30 cellular contexts compared by ENCODE assay signal in the genomic region with DNA sequence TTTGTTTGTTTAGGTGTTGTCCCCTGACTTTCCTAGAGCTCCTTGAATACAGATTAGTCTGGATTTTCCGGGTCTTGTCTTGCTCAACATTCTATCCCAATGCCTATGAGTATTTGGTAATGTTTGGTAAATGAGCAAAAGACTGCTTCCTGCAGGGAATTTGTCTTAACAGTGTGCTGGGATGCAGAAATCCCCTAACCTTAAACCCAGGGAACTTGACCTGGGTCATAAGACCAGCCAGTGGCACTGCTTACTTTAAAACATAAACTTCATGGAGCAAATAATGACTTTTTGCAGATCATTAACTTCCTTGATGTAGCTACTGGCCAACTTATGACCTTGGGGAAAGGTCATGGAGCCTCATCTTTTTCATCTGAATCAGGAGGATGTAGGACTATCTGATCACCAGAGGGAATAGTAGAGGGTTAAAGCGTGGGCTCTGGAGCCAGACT. TPM values are rescaled to one million over a fixed set of nuclear protein-coding genes. Genes with fewer than 3 reads are reported as not detected.
DNase-seq lines count a peak whose midpoint lies in the region; ATAC-seq, FAIRE-seq and TF ChIP-seq lines count a peak whose summit lies in the region.
"Had no signal": no experiment of that assay in that cellular context is flagged by ENCODE, and none has a peak within 500 bp of the region (broad histone marks: within the 10 kb centered on the region; RNA-seq: fewer than 3 reads in every experiment).

No MANE protein-coding gene starts in this region.

- DNase-seq in K562 (ENCODE audit: extremely low read depth in 1 of 4, low spot score in 3 of 4) (no peak), kidney epithelial cell (ENCODE audit: low read depth) (peak; percentile 18), Right ventricle myocardium inferior (ENCODE audit: missing footprints) (no peak), NCI-H345 (lab: John Stamatoyannopoulos, UW) (no peak)
- DNase-seq in activated effector memory CD4-positive, alpha-beta T cell treated with Interleukin-2 at 50 U/mL for 16 hours: no peak
- DNase-seq: C1 segment of cervical spinal cord; CD4-positive, alpha-beta memory T cell; COR-L47; DMS 273 treated with DMSO at 0.1 percent for 48 hours; DMS79; EL; GF-D8; H9; HFFc6; KG1; MG63; NCI-H1105 treated with DMSO at 0.1 percent for 48 hours; NCI-H146; NCI-H1930; NCI-H2107; NCI-H446; NCI-H524 treated with DMSO at 0.1 percent for 48 hours; NCI-H774; NK-92 treated with Interleukin-12 subunit alpha and Interleukin-12 subunit beta, amount 100 ng/mL, for 24 hours; PC-3 had no signal

- H3K9ac ChIP-seq in K562 (ENCODE audit: insufficient read depth in 1 of 2, low read depth in 2 of 2, low read length in 2 of 2) (no peak overlapping the region), liver (ENCODE audit: low read depth in 1 of 2, low read length in 2 of 2) (no peak overlapping the region)

- ATAC-seq in K562: no peak
- no peak for ATAC-seq in HG02981 (IDR thresholded peaks at IDR 0.05; ENCODE audit: unreplicated experiment)
- no peak for ATAC-seq in Right ventricle myocardium inferior
- ATAC-seq: PC-3 had no signal

- H2AFZ ChIP-seq in K562 (ENCODE audit: low read depth, low read length): no peak overlapping the region

- BruUV-seq in K562 (replicated peaks; lab: Mats Ljungman, UMichigan): no TSS peak

- H3K4me3 ChIP-seq in K562: no peak overlapping the region
- H3K4me3 ChIP-seq in kidney epithelial cell (ENCODE audit: low read depth, low read length): no peak overlapping the region
- H3K4me3 ChIP-seq in liver (ENCODE audit: low read depth in 1 of 3, low read length in 3 of 3): no peak overlapping the region
- H3K4me3 ChIP-seq: MG63, SJSA1 had no signal

- no peak for FAIRE-seq in K562 (lab: Jason Lieb, UNC)
- FAIRE-seq: GM12891, HTR-8/SVneo had no signal

- H3K27me3 ChIP-seq in K562 (ENCODE audit: control insufficient read depth in 2 of 2, insufficient read depth in 2 of 2, low read length in 2 of 2): no peaks in the 10 kb centered on the region
- H3K27me3 ChIP-seq in kidney epithelial cell (ENCODE audit: control insufficient read depth, insufficient read depth, low read length): no peaks in the 10 kb centered on the region
- no peaks in the 10 kb centered on the region for H3K27me3 ChIP-seq in liver (ENCODE audit: control insufficient read depth in 4 of 4, insufficient read depth in 4 of 4, low read length in 3 of 4)
- H3K27me3 ChIP-seq: MG63, SJSA1 had no signal

- H3K36me3 ChIP-seq in K562 (ENCODE audit: control insufficient read depth, insufficient read depth, low read length) (no peaks in the 10 kb centered on the region), kidney epithelial cell (ENCODE audit: control insufficient read depth, insufficient read depth, low read length) (no peaks in the 10 kb centered on the region), liver (ENCODE audit: control insufficient read depth in 4 of 4, insufficient read depth in 3 of 4, low read depth in 1 of 4, low read length in 3 of 4) (no peaks in the 10 kb centered on the region)
- H3K36me3 ChIP-seq: MG63, SJSA1 had no signal

- H3K4me1 ChIP-seq in K562 (replicated peaks in 1 of 2; ENCODE audit: control insufficient read depth in 2 of 2, insufficient read depth in 2 of 2, low read length in 2 of 2): peaks cover 0 to 6% of the 10 kb centered on the region in 2 experiments; a peak in 2 of 5 replicates
- H3K4me1 ChIP-seq in liver (ENCODE audit: control insufficient read depth in 4 of 4, insufficient read depth in 4 of 4, low read length in 3 of 4): peaks cover 2 to 47% (median 36%) of the 10 kb centered on the region in 4 donors

- H3K9me1 ChIP-seq in K562 (ENCODE audit: control insufficient read depth, insufficient read depth, low read length): no peaks in the 10 kb centered on the region

- H3K79me2 ChIP-seq in K562 (ENCODE audit: control insufficient read depth, insufficient read depth, low read length): no peaks in the 10 kb centered on the region

- no peak overlapping the region for H3K4me2 ChIP-seq in K562 (ENCODE audit: insufficient read depth, low read length)

- TF ChIP-seq POLR2A in K562 (conservative IDR thresholded peaks at IDR 0.05): no peak

- in situ Hi-C loops in K562 (cut with MboI): loop anchor here (10.0 kb wide), 1 partner anchor 216 kb away; no protein-coding TSS in a partner anchor

- no peak for TF ChIP-seq CTCF in K562 (IDR thresholded peaks at IDR 0.05 in 2 of 3, conservative IDR thresholded peaks at IDR 0.05 in 1 of 3; ENCODE audit: insufficient read depth in 2 of 3, low read depth in 1 of 3, low read length in 3 of 3)
- TF ChIP-seq CTCF in kidney epithelial cell (IDR thresholded peaks at IDR 0.05; ENCODE audit: insufficient read depth, low read length, poor library complexity, severe bottlenecking): no peak
- TF ChIP-seq CTCF in liver (IDR thresholded peaks at IDR 0.05; ENCODE audit: low read depth, low read length, missing input control): no peak

- POLR2A ChIA-PET in K562 (lab: Yijun Ruan, JAX): no interaction called here

- no peak for TF ChIP-seq RAD21 in K562 (CRISPR knock-in tag; conservative IDR thresholded peaks at IDR 0.05 in 1 of 2, IDR thresholded peaks at IDR 0.05 in 1 of 2)
- no peak for TF ChIP-seq RAD21 in liver (IDR thresholded peaks at IDR 0.05)

- WGBS in K562 (ENCODE audit: insufficient coverage, low coverage, missing lambda C conversion rate): 37% methylated on average over 2 of the region's 2 CpGs
- 48% methylated on average over 2 of the region's 2 CpGs for WGBS in liver

- CTCF ChIA-PET in K562 (lab: Yijun Ruan, JAX; ENCODE audit: low intra/inter-chr PET ratio): no interaction called here

- H4K20me1 ChIP-seq in K562 (replicated peaks; ENCODE audit: control insufficient read depth, insufficient read depth, low read length): no peaks in the 10 kb centered on the region

- TF ChIP-seq EP300 in K562 (IDR thresholded peaks at IDR 0.05; ENCODE audit: low read length): no peak

- no peaks in the 10 kb centered on the region for H3K9me3 ChIP-seq in K562 (replicated peaks; ENCODE audit: control insufficient read depth, insufficient read depth, low read depth, low read length)
- H3K9me3 ChIP-seq in liver (ENCODE audit: control insufficient read depth in 4 of 4, low read length in 3 of 4): no peaks in the 10 kb centered on the region
- H3K9me3 ChIP-seq: MG63 had no signal

- intact Hi-C loops in K562 (cut with micrococcal nuclease) (loop anchor here (5.0 kb wide), 1 partner anchor 218 kb away; no protein-coding TSS in a partner anchor), Right ventricle myocardium inferior (cut with DNase I) (no loop called here)

- H3K27ac ChIP-seq in K562 (ENCODE audit: extremely low read depth, low read depth, low read length) (no peak overlapping the region), liver (ENCODE audit: low read depth in 1 of 2, low read length in 2 of 2) (peak overlapping the region; percentile 40 to 61)
- H3K27ac ChIP-seq: SJSA1 had no signal

TF ChIP-seq in K562, 482 proteins besides CTCF, POLR2A, EP300 and RAD21 (continues in another document):
- 0 out of 2 replicates have a peak, but pooled peaks have one; percentile 25 for TF ChIP-seq ESRRA (IDR thresholded peaks at IDR 0.05; ENCODE audit: borderline replicate concordance, low read depth)

TF ChIP-seq in liver, 16 proteins besides CTCF, POLR2A, EP300 and RAD21 (continues in another document):
- TF ChIP-seq FOXA2 (IDR thresholded peaks at IDR 0.05): peak; percentile 7
- TF ChIP-seq RXRA (IDR thresholded peaks at IDR 0.05): peak; percentile 48 to 73
- TF ChIP-seq JUND (IDR thresholded peaks at IDR 0.05): peak in 1 of 2 donors; percentile 13

RNA-seq across cellular contexts. Expression of a gene that starts 27.2 kb away (rescaled TPM):
- 6.1 and 7.8 TPM in 2 replicates for total RNA-seq in K562 (2011; cell fraction: chromatin; rRNA removed; ENCODE audit: low replicate concordance)
- 3.8 and 5.4 TPM in 2 replicates for total RNA-seq in K562 (2011; cell fraction: nucleolus; rRNA removed)
- 6.5 and 11.8 TPM in 2 replicates for total RNA-seq in K562 (2011; cell fraction: nucleoplasm; rRNA removed)
- total RNA-seq in K562 (2014; rRNA removed) (3.3 and 6.2 TPM in 2 replicates), K562 (2014; rRNA removed; fragmentation: Illumina TruSeq; extraction: Trizol) (6.3 and 8.2 TPM in 2 replicates), K562 (2015; rRNA removed; fragmentation: Illumina TruSeq; extraction: Trizol) (4.7 and 5.6 TPM in 2 replicates), K562 (2021) (7.0 and 7.2 TPM in 2 replicates), kidney epithelial cell (2.5 and 3.6 TPM in 2 replicates), liver (1 to 10 TPM; 1.9 to 2.1 TPM), Right ventricle myocardium inferior (4.7 TPM)
- polyA plus RNA-seq in K562 (2011; rRNA removed) (7.4 and 8.4 TPM in 2 replicates), K562 (2014; fragmentation: Illumina TruSeq; extraction: Trizol) (6.0 and 7.1 TPM in 2 replicates), K562 (2014; fragmentation: Nextera tagmentation; extraction: Ambion mirVana) (10 to 100 TPM in 1 of 2 experiments, 1 to 10 TPM in 1; 9.8 to 10.2 TPM), K562 (2014; rRNA removed) (5.2 and 5.3 TPM in 2 replicates), liver (1 to 10 TPM in 1 of 2 donors, under 1 TPM in 1; 0.89 to 1.6 TPM)
- 5.2 and 8.1 TPM in 2 replicates for polyA plus RNA-seq in K562 (2011; cell fraction: cytosol; rRNA removed)
- 6.6 and 7.9 TPM in 2 replicates for polyA plus RNA-seq in K562 (2011; cell fraction: nucleus; rRNA removed)
- 3.3 and 6.6 TPM in 2 replicates for polyA plus RNA-seq in K562 (2012)
- 7.1 and 8.4 TPM in 2 replicates for polyA minus RNA-seq in K562 (2011; rRNA and poly(A)+ RNA removed)
- 2.4 and 3.2 TPM in 2 replicates for polyA minus RNA-seq in K562 (2011; cell fraction: cytosol; rRNA and poly(A)+ RNA removed)
- polyA minus RNA-seq in K562 (2011; cell fraction: nucleus; rRNA and poly(A)+ RNA removed): 2.8 and 6.6 TPM in 2 replicates

RNA-seq across cellular contexts. Expression of a gene that starts 27.6 kb away (rescaled TPM):
- total RNA-seq in K562 (2011; cell fraction: chromatin; rRNA removed; ENCODE audit: low replicate concordance): 144 and 157 TPM in 2 replicates
- 168 and 198 TPM in 2 replicates for total RNA-seq in K562 (2011; cell fraction: nucleolus; rRNA removed)
- 246 and 274 TPM in 2 replicates for total RNA-seq in K562 (2011; cell fraction: nucleoplasm; rRNA removed)
- 97.2 and 122 TPM in 2 replicates for total RNA-seq in K562 (2014; rRNA removed)
- 151 and 168 TPM in 2 replicates for total RNA-seq in K562 (2014; rRNA removed; fragmentation: Illumina TruSeq; extraction: Trizol)
- total RNA-seq in K562 (2015; rRNA removed; fragmentation: Illumina TruSeq; extraction: Trizol): 137 and 144 TPM in 2 replicates
- total RNA-seq in K562 (2021): 163 and 186 TPM in 2 replicates
- polyA plus RNA-seq in K562 (2011; rRNA removed): 299 and 316 TPM in 2 replicates
- 93.8 and 181 TPM in 2 replicates for polyA plus RNA-seq in K562 (2011; cell fraction: cytosol; rRNA removed)
- polyA plus RNA-seq in K562 (2011; cell fraction: nucleus; rRNA removed): 45.4 and 94.5 TPM in 2 replicates
- polyA plus RNA-seq in K562 (2012): 189 and 249 TPM in 2 replicates
- 133 and 136 TPM in 2 replicates for polyA plus RNA-seq in K562 (2014; fragmentation: Illumina TruSeq; extraction: Trizol)
- 100 to 1,000 TPM; 196 to 202 TPM for polyA plus RNA-seq in K562 (2014; fragmentation: Nextera tagmentation; extraction: Ambion mirVana)
- 93.1 and 127 TPM in 2 replicates for polyA plus RNA-seq in K562 (2014; rRNA removed)
- polyA minus RNA-seq in K562 (2011; rRNA and poly(A)+ RNA removed): 146 and 161 TPM in 2 replicates
- 68.4 and 86.7 TPM in 2 replicates for polyA minus RNA-seq in K562 (2011; cell fraction: cytosol; rRNA and poly(A)+ RNA removed)
- polyA minus RNA-seq in K562 (2011; cell fraction: nucleus; rRNA and poly(A)+ RNA removed): 12.7 and 29.8 TPM in 2 replicates
- 126 and 138 TPM in 2 replicates for total RNA-seq in kidney epithelial cell
- total RNA-seq in liver: 100 to 1,000 TPM; 255 to 261 TPM
- 100 to 1,000 TPM; 298 to 436 TPM for polyA plus RNA-seq in liver
- total RNA-seq in Right ventricle myocardium inferior: 341 TPM
